17 cellular contexts compared by ENCODE assay signal in genomic region chr7:7803597-7804229, GRCh38.
A peak's percentile ranks its signal among the peaks of the same experiment; 100 is the strongest.
DNase-seq lines count a peak whose midpoint lies in the region; ATAC-seq, FAIRE-seq and TF ChIP-seq lines count a peak whose summit lies in the region.
"Had no signal": no experiment of that assay in that cellular context is flagged by ENCODE, and none has a peak within 500 bp of the region (broad histone marks: within the 10 kb centered on the region; RNA-seq: fewer than 3 reads in every experiment).

No MANE protein-coding gene starts in this region.

- no peak overlapping the region for H3K4me3 ChIP-seq in iPS-20b (ENCODE audit: low read length)
- H3K4me3 ChIP-seq: BLaER1, SK-N-MC had no signal

- no peaks in the 10 kb centered on the region for H3K9me3 ChIP-seq in iPS-20b (ENCODE audit: insufficient read depth, low read depth, low read length)
- H3K9me3 ChIP-seq: BLaER1 had no signal

- H3K27ac Mint-ChIP-seq in natural killer cell, result no peak overlapping the region

- TF ChIP-seq POLR2A in GM12891 (IDR thresholded peaks at IDR 0.05; ENCODE audit: low read depth, low read length), result no peak

- H3K27ac ChIP-seq in iPS-20b (ENCODE audit: low read length), result no peak overlapping the region
- H3K27ac ChIP-seq: BLaER1, SK-N-MC had no signal

- no peak overlapping the region for H3K4me3 Mint-ChIP-seq in natural killer cell

- intact Hi-C loops in natural killer cell (cut with micrococcal nuclease), result no loop called here

- DNase-seq in GM12891 (ENCODE audit: insufficient read length, low spot score), result no peak
- no peak for DNase-seq in ecto neural progenitor cell (ENCODE audit: low spot score)
- DNase-seq in anterior cingulate cortex (lab: John Stamatoyannopoulos, UW), result no peak
- no peak for DNase-seq in natural killer cell
- DNase-seq: amniotic stem cell; hippocampal formation; left cardiac atrium; NCI-H1048; NCI-H446; OCI-M1; stimulated activated CD4-positive, alpha-beta T cell treated with anti-CD3 and anti-CD28 coated beads, Interleukin-4, amount 100 ng/mL, for 24 hours had no signal

- no peaks in the 10 kb centered on the region for H3K36me3 Mint-ChIP-seq in natural killer cell

- H3K9me3 Mint-ChIP-seq in natural killer cell, result no peaks in the 10 kb centered on the region

- FAIRE-seq in GM12891 (lab: Jason Lieb, UNC), result no peak

- no peak for TF ChIP-seq CTCF in natural killer cell (IDR thresholded peaks at IDR 0.05)

- ATAC-seq in GM18870 (IDR thresholded peaks at IDR 0.05; ENCODE audit: unreplicated experiment), result peak; percentile 55
- ATAC-seq in GM21737 (IDR thresholded peaks at IDR 0.05; ENCODE audit: unreplicated experiment), result peak; percentile 84
- ATAC-seq in HG03442 (IDR thresholded peaks at IDR 0.05; ENCODE audit: unreplicated experiment), result peak; percentile 42
- ATAC-seq in natural killer cell, result no peak
- ATAC-seq: left cardiac atrium had no signal

- no peaks in the 10 kb centered on the region for H3K36me3 ChIP-seq in iPS-20b (ENCODE audit: insufficient read depth, low read depth, low read length)
- H3K36me3 ChIP-seq: BLaER1 had no signal

- H3K27me3 ChIP-seq in iPS-20b (ENCODE audit: insufficient read depth, low read length), result no peaks in the 10 kb centered on the region
- H3K27me3 ChIP-seq: BLaER1 had no signal

- no peaks in the 10 kb centered on the region for H3K27me3 Mint-ChIP-seq in natural killer cell (ENCODE audit: low read depth in 2 of 2)

- no peaks in the 10 kb centered on the region for H3K4me1 Mint-ChIP-seq in natural killer cell

- peak overlapping the region; percentile 56; the same call in 1 of the 2 replicates for H3K9ac ChIP-seq in iPS-20b (ENCODE audit: low read depth, low read length)
- H3K9ac ChIP-seq: BLaER1 had no signal

- H3K4me1 ChIP-seq in iPS-20b (ENCODE audit: insufficient read depth, low read length), result peaks cover 3% of the 10 kb centered on the region; the same call in 1 of the 2 replicates

TF ChIP-seq in GM12891, 5 proteins besides CTCF, POLR2A, EP300 and RAD21:
- TF ChIP-seq POU2F2 (IDR thresholded peaks at IDR 0.05; ENCODE audit: low read depth, low read length) (no peak), SPI1 (IDR thresholded peaks at IDR 0.05; ENCODE audit: low read depth, low read length) (no peak), TAF1 (IDR thresholded peaks at IDR 0.05; ENCODE audit: low read depth, low read length) (no peak), POLR2AphosphoS5 (IDR thresholded peaks at IDR 0.05; ENCODE audit: low read depth, low read length) (no peak), PAX5 (IDR thresholded peaks at IDR 0.05; ENCODE audit: insufficient read depth, low read length, severe bottlenecking) (no peak)

Comparison
In these comparisons a context has a peak if more than half of its experiments do, and no peak if none do; other contexts are left out.
1. ATAC-seq: peak in GM18870 (single experiment), GM21737 (single experiment) and HG03442 (single experiment); none in natural killer cell (0 of 3).